ENCODE assay signal across 1 cellular context in the genomic region with DNA sequence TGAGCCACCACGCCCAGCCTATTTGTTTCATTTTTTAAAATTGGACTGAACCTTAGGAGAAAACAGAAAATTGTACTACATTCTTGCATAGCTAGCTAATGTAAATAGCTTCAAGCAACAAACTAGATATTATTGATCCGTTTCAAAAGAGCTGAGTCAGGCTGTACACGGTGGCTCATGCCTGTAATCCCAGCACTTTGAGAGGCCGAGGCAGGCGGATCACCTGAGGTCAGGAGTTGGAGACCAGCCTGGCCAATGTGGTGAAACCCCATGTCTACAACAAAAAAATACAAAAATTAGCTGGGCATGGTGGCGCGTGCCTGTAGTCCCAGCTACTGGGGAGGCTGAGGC.
TF ChIP-seq lines count a peak whose summit lies in the region.

No MANE protein-coding gene starts in this region.

TF ChIP-seq in K562, 482 proteins besides CTCF, POLR2A, EP300 and RAD21:
- TF ChIP-seq, protein P1, sequence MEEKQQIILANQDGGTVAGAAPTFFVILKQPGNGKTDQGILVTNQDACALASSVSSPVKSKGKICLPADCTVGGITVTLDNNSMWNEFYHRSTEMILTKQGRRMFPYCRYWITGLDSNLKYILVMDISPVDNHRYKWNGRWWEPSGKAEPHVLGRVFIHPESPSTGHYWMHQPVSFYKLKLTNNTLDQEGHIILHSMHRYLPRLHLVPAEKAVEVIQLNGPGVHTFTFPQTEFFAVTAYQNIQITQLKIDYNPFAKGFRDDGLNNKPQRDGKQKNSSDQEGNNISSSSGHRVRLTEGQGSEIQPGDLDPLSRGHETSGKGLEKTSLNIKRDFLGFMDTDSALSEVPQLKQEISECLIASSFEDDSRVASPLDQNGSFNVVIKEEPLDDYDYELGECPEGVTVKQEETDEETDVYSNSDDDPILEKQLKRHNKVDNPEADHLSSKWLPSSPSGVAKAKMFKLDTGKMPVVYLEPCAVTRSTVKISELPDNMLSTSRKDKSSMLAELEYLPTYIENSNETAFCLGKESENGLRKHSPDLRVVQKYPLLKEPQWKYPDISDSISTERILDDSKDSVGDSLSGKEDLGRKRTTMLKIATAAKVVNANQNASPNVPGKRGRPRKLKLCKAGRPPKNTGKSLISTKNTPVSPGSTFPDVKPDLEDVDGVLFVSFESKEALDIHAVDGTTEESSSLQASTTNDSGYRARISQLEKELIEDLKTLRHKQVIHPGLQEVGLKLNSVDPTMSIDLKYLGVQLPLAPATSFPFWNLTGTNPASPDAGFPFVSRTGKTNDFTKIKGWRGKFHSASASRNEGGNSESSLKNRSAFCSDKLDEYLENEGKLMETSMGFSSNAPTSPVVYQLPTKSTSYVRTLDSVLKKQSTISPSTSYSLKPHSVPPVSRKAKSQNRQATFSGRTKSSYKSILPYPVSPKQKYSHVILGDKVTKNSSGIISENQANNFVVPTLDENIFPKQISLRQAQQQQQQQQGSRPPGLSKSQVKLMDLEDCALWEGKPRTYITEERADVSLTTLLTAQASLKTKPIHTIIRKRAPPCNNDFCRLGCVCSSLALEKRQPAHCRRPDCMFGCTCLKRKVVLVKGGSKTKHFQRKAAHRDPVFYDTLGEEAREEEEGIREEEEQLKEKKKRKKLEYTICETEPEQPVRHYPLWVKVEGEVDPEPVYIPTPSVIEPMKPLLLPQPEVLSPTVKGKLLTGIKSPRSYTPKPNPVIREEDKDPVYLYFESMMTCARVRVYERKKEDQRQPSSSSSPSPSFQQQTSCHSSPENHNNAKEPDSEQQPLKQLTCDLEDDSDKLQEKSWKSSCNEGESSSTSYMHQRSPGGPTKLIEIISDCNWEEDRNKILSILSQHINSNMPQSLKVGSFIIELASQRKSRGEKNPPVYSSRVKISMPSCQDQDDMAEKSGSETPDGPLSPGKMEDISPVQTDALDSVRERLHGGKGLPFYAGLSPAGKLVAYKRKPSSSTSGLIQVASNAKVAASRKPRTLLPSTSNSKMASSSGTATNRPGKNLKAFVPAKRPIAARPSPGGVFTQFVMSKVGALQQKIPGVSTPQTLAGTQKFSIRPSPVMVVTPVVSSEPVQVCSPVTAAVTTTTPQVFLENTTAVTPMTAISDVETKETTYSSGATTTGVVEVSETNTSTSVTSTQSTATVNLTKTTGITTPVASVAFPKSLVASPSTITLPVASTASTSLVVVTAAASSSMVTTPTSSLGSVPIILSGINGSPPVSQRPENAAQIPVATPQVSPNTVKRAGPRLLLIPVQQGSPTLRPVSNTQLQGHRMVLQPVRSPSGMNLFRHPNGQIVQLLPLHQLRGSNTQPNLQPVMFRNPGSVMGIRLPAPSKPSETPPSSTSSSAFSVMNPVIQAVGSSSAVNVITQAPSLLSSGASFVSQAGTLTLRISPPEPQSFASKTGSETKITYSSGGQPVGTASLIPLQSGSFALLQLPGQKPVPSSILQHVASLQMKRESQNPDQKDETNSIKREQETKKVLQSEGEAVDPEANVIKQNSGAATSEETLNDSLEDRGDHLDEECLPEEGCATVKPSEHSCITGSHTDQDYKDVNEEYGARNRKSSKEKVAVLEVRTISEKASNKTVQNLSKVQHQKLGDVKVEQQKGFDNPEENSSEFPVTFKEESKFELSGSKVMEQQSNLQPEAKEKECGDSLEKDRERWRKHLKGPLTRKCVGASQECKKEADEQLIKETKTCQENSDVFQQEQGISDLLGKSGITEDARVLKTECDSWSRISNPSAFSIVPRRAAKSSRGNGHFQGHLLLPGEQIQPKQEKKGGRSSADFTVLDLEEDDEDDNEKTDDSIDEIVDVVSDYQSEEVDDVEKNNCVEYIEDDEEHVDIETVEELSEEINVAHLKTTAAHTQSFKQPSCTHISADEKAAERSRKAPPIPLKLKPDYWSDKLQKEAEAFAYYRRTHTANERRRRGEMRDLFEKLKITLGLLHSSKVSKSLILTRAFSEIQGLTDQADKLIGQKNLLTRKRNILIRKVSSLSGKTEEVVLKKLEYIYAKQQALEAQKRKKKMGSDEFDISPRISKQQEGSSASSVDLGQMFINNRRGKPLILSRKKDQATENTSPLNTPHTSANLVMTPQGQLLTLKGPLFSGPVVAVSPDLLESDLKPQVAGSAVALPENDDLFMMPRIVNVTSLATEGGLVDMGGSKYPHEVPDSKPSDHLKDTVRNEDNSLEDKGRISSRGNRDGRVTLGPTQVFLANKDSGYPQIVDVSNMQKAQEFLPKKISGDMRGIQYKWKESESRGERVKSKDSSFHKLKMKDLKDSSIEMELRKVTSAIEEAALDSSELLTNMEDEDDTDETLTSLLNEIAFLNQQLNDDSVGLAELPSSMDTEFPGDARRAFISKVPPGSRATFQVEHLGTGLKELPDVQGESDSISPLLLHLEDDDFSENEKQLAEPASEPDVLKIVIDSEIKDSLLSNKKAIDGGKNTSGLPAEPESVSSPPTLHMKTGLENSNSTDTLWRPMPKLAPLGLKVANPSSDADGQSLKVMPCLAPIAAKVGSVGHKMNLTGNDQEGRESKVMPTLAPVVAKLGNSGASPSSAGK (IDR thresholded peaks at IDR 0.05) = 0 out of 2 replicates have a peak, but pooled peaks have one; percentile 12
- TF ChIP-seq DMBX1 (CRISPR knock-in tag; IDR thresholded peaks at IDR 0.05; ENCODE audit: borderline replicate concordance) (peak; percentile 13; the same call in 1 of the 2 replicates), SMAD4 (CRISPR knock-in tag; conservative IDR thresholded peaks at IDR 0.05) (peak; percentile 13; the same call in 1 of the 2 replicates), BCOR (IDR thresholded peaks at IDR 0.05) (peak; percentile 7; the same call in 1 of the 2 replicates), RBFOX2 (IDR thresholded peaks at IDR 0.05; ENCODE audit: low read depth, low read length) (peak; percentile 31; the same call in 1 of the 2 replicates)
- TF ChIP-seq, protein P2, sequence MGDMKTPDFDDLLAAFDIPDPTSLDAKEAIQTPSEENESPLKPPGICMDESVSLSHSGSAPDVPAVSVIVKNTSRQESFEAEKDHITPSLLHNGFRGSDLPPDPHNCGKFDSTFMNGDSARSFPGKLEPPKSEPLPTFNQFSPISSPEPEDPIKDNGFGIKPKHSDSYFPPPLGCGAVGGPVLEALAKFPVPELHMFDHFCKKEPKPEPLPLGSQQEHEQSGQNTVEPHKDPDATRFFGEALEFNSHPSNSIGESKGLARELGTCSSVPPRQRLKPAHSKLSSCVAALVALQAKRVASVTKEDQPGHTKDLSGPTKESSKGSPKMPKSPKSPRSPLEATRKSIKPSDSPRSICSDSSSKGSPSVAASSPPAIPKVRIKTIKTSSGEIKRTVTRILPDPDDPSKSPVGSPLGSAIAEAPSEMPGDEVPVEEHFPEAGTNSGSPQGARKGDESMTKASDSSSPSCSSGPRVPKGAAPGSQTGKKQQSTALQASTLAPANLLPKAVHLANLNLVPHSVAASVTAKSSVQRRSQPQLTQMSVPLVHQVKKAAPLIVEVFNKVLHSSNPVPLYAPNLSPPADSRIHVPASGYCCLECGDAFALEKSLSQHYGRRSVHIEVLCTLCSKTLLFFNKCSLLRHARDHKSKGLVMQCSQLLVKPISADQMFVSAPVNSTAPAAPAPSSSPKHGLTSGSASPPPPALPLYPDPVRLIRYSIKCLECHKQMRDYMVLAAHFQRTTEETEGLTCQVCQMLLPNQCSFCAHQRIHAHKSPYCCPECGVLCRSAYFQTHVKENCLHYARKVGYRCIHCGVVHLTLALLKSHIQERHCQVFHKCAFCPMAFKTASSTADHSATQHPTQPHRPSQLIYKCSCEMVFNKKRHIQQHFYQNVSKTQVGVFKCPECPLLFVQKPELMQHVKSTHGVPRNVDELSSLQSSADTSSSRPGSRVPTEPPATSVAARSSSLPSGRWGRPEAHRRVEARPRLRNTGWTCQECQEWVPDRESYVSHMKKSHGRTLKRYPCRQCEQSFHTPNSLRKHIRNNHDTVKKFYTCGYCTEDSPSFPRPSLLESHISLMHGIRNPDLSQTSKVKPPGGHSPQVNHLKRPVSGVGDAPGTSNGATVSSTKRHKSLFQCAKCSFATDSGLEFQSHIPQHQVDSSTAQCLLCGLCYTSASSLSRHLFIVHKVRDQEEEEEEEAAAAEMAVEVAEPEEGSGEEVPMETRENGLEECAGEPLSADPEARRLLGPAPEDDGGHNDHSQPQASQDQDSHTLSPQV (IDR thresholded peaks at IDR 0.05) = 0 out of 2 replicates have a peak, but pooled peaks have one; percentile 36
